8 cellular contexts compared by ENCODE assay signal in genomic region chr12:80269953-80270552, GRCh38.
DNase-seq lines count a peak whose midpoint lies in the region; ATAC-seq, FAIRE-seq and TF ChIP-seq lines count a peak whose summit lies in the region.

No MANE protein-coding gene starts in this region.

- TF ChIP-seq CTCF in fibroblast of mammary gland (conservative IDR thresholded peaks at IDR 0.05; ENCODE audit: control insufficient read depth, insufficient read depth, low read depth, low read length): peak; percentile 67
- peak; percentile 83 for TF ChIP-seq CTCF in osteocyte (IDR thresholded peaks at IDR 0.05)

- H3K36me3 Mint-ChIP-seq in osteocyte (ENCODE audit: unreplicated experiment): no peaks in the 10 kb centered on the region

- H3K4me1 Mint-ChIP-seq in osteocyte (ENCODE audit: unreplicated experiment): peaks cover 29% of the 10 kb centered on the region

- H3K27me3 Mint-ChIP-seq in osteocyte (ENCODE audit: unreplicated experiment): no peaks in the 10 kb centered on the region

- H3K27ac Mint-ChIP-seq in osteocyte (ENCODE audit: unreplicated experiment): peak overlapping the region; percentile 62

- peak; percentile 42 for FAIRE-seq in HTR-8/SVneo (lab: Jason Lieb, UNC)

- H3K4me3 Mint-ChIP-seq in osteocyte (ENCODE audit: unreplicated experiment): no peak overlapping the region

- ATAC-seq in GM18502 (IDR thresholded peaks at IDR 0.05; ENCODE audit: poor library complexity, unreplicated experiment): peak; percentile 57
- no peak for ATAC-seq in GM19328 (IDR thresholded peaks at IDR 0.05; ENCODE audit: unreplicated experiment)

- DNase-seq in AG08396 (ENCODE audit: low spot score) (peak; percentile 42), HTR-8/SVneo (ENCODE audit: insufficient read length, low spot score) (peak; percentile 11), RPMI7951 (ENCODE audit: low read depth) (peak; percentile 37), fibroblast of mammary gland (ENCODE audit: low read depth) (peak; percentile 64), osteocyte (ENCODE audit: extremely low spot score, unreplicated experiment) (no peak)
- DNase-seq in activated T-cell treated with anti-CD3 and anti-CD28 coated beads, Interleukin-2, amount 50 U/mL, for 1 hour: no peak

- H3K9me3 Mint-ChIP-seq in osteocyte (ENCODE audit: unreplicated experiment): no peaks in the 10 kb centered on the region

- H3K4me3 ChIP-seq in fibroblast of mammary gland (ENCODE audit: control insufficient read depth, low read depth, low read length): no peak overlapping the region

Comparison
In these comparisons a context has a peak if more than half of its experiments do, and no peak if none do; other contexts are left out.
1. DNase-seq: peak in AG08396 (single experiment), HTR-8/SVneo (single experiment), RPMI7951 (single experiment) and fibroblast of mammary gland (single experiment); none in osteocyte (single experiment) and activated T-cell treated with anti-CD3 and anti-CD28 coated beads, Interleukin-2, amount 50 U/mL, for 1 hour (single experiment).